13 cellular contexts compared by ENCODE assay signal in genomic region chr20:19396466-19397081, GRCh38.
"Had no signal": no experiment of that assay in that cellular context is flagged by ENCODE, and none has a peak within 500 bp of the region (broad histone marks: within the 10 kb centered on the region; RNA-seq: fewer than 3 reads in every experiment).

No MANE protein-coding gene starts in this region.

- H3K9me3 ChIP-seq: neutrophil had no signal

- FAIRE-seq: TTC549 had no signal

- ATAC-seq: activated CD8-positive, alpha-beta memory T cell treated with anti-CD3 and anti-CD28 coated beads, Interleukin-2, amount 10 ng/mL, durations not matched to agents 7 days and 5 days; naive thymus-derived CD8-positive, alpha-beta T cell had no signal

- H3K27me3 Mint-ChIP-seq: activated CD4-positive, alpha-beta memory T cell treated with anti-CD3 and anti-CD28 coated beads for 36 hours; activated CD8-positive, alpha-beta memory T cell treated with anti-CD3 and anti-CD28 coated beads, Interleukin-2, amount 10 ng/mL, durations not matched to agents 7 days and 5 days; activated naive CD8-positive, alpha-beta T cell treated with anti-CD3 and anti-CD28 coated beads for 36 hours had no signal

- H3K27me3 ChIP-seq: cardiac muscle cell, neutrophil had no signal

- H3K4me3 Mint-ChIP-seq: activated CD4-positive, alpha-beta memory T cell treated with anti-CD3 and anti-CD28 coated beads for 36 hours; activated CD8-positive, alpha-beta memory T cell treated with anti-CD3 and anti-CD28 coated beads, Interleukin-2, amount 10 ng/mL, durations not matched to agents 7 days and 5 days; activated naive CD8-positive, alpha-beta T cell treated with anti-CD3 and anti-CD28 coated beads for 36 hours; naive thymus-derived CD8-positive, alpha-beta T cell had no signal

- H3K4me1 Mint-ChIP-seq: activated naive CD8-positive, alpha-beta T cell treated with anti-CD3 and anti-CD28 coated beads for 36 hours had no signal

- H3K36me3 ChIP-seq: cardiac muscle cell, neutrophil had no signal

- H3K36me3 Mint-ChIP-seq: activated CD4-positive, alpha-beta memory T cell treated with anti-CD3 and anti-CD28 coated beads for 36 hours; activated naive CD8-positive, alpha-beta T cell treated with anti-CD3 and anti-CD28 coated beads for 36 hours had no signal

- H3K27ac ChIP-seq: cardiac muscle cell, dorsolateral prefrontal cortex had no signal

- H3K4me3 ChIP-seq: cardiac muscle cell, dorsolateral prefrontal cortex had no signal

- DNase-seq: activated CD4-positive, alpha-beta memory T cell treated with anti-CD3 and anti-CD28 coated beads for 36 hours; activated CD8-positive, alpha-beta memory T cell treated with anti-CD3 and anti-CD28 coated beads, Interleukin-2, amount 10 ng/mL, durations not matched to agents 7 days and 5 days; activated naive CD4-positive, alpha-beta T cell; activated naive CD8-positive, alpha-beta T cell treated with anti-CD3 and anti-CD28 coated beads for 36 hours; amygdala; dorsolateral prefrontal cortex; mesendoderm; naive thymus-derived CD8-positive, alpha-beta T cell; posterior cingulate gyrus; stimulated activated naive CD4-positive, alpha-beta T cell had no signal

- H3K27ac Mint-ChIP-seq: activated CD4-positive, alpha-beta memory T cell treated with anti-CD3 and anti-CD28 coated beads for 36 hours; activated CD8-positive, alpha-beta memory T cell treated with anti-CD3 and anti-CD28 coated beads, Interleukin-2, amount 10 ng/mL, durations not matched to agents 7 days and 5 days; activated naive CD8-positive, alpha-beta T cell treated with anti-CD3 and anti-CD28 coated beads for 36 hours; naive thymus-derived CD8-positive, alpha-beta T cell had no signal
